12 cellular contexts compared by ENCODE assay signal in genomic region chr15:70491641-70492040, GRCh38.
A peak's percentile ranks its signal among the peaks of the same experiment; 100 is the strongest.
DNase-seq lines count a peak whose midpoint lies in the region; ATAC-seq and TF ChIP-seq lines count a peak whose summit lies in the region.
"Had no signal": no experiment of that assay in that cellular context is flagged by ENCODE, and none has a peak within 500 bp of the region (broad histone marks: within the 10 kb centered on the region; RNA-seq: fewer than 3 reads in every experiment).

No MANE protein-coding gene starts in this region.

- H3K4me3 ChIP-seq in CD4-positive, CD25-positive, alpha-beta regulatory T cell (ENCODE audit: low read depth, low read length) = peak overlapping the region; percentile 59
- H3K4me3 ChIP-seq in HEK293 (ENCODE audit: low read depth, low read length) = no peak overlapping the region
- H3K4me3 ChIP-seq: ascending aorta, right lobe of liver had no signal

- H3K27ac Mint-ChIP-seq in CD4-positive, CD25-positive, alpha-beta regulatory T cell = peak overlapping the region; percentile 28 to 74 (median 59)
- H3K27ac Mint-ChIP-seq in T-helper 17 cell (peak overlapping the region; percentile 90), naive B cell (peak overlapping the region in 5 of 6 donors; percentile 59 to 92 (median 81))

- H3K36me3 ChIP-seq in CD4-positive, CD25-positive, alpha-beta regulatory T cell (ENCODE audit: control insufficient read depth, insufficient read depth, low read length) = no peaks in the 10 kb centered on the region
- H3K36me3 ChIP-seq in HEK293 (ENCODE audit: control insufficient read depth in 2 of 2, insufficient read depth in 1 of 2, low read length in 2 of 2) = no peaks in the 10 kb centered on the region
- H3K36me3 ChIP-seq: ascending aorta, right lobe of liver had no signal

- POLR2A ChIA-PET in HEK293 (lab: Yijun Ruan, JAX) = interaction anchor here (0.8 to 3.0 kb wide), 5 partner anchors 14 to 394 kb away, joined by 3 to 17 read pairs (median 3); partner anchors contain the start of gene TLE3

- H3K36me3 Mint-ChIP-seq in CD4-positive, CD25-positive, alpha-beta regulatory T cell = no peaks in the 10 kb centered on the region
- H3K36me3 Mint-ChIP-seq in T-helper 17 cell (ENCODE audit: low read depth) (no peaks in the 10 kb centered on the region), naive B cell (no peaks in the 10 kb centered on the region)

- H3K9me3 ChIP-seq in CD4-positive, CD25-positive, alpha-beta regulatory T cell (ENCODE audit: control insufficient read depth in 2 of 2, low read length in 2 of 2) = no peaks in the 10 kb centered on the region
- H3K9me3 ChIP-seq in HEK293 (ENCODE audit: control insufficient read depth, insufficient read depth, low read depth, low read length) (no peaks in the 10 kb centered on the region), T-helper 17 cell (ENCODE audit: control insufficient read depth, low read length, poor library complexity, severe bottlenecking) (no peaks in the 10 kb centered on the region)
- H3K9me3 ChIP-seq: ascending aorta, right lobe of liver had no signal

- no peak for TF ChIP-seq CTCF in HEK293 (tag by site-specific recombination; IDR thresholded peaks at IDR 0.05)

- H3K9me3 Mint-ChIP-seq in CD4-positive, CD25-positive, alpha-beta regulatory T cell = peaks cover 0 to 1% (median 0%) of the 10 kb centered on the region in 7 donors
- no peaks in the 10 kb centered on the region for H3K9me3 Mint-ChIP-seq in naive B cell

- no peak overlapping the region for H3K27ac ChIP-seq in CD4-positive, CD25-positive, alpha-beta regulatory T cell (ENCODE audit: insufficient read depth, low read length, poor library complexity, severe bottlenecking)
- H3K27ac ChIP-seq in HEK293 (ENCODE audit: extremely low read depth, low read depth, low read length) = peak overlapping the region; percentile 94; the same call in 1 of the 2 replicates
- H3K27ac ChIP-seq: ascending aorta, right lobe of liver had no signal

- DNase-seq in CD4-positive, CD25-positive, alpha-beta regulatory T cell = no peak
- DNase-seq in T-helper 17 cell (no peak), naive B cell (no peak), HuH-7.5 (ENCODE audit: low spot score) (no peak), hippocampal formation (lab: John Stamatoyannopoulos, UW) (no peak)
- DNase-seq: NCI-H1092 treated with DMSO at 0.1 percent for 48 hours, NCI-H345, right lobe of liver, substantia nigra had no signal

- no peaks in the 10 kb centered on the region for H3K27me3 ChIP-seq in CD4-positive, CD25-positive, alpha-beta regulatory T cell (ENCODE audit: control insufficient read depth, insufficient read depth, low read length)
- H3K27me3 ChIP-seq: ascending aorta, right lobe of liver had no signal

- H3K4me1 Mint-ChIP-seq in CD4-positive, CD25-positive, alpha-beta regulatory T cell = peaks cover 15 to 82% (median 38%) of the 10 kb centered on the region in 4 donors
- H3K4me1 Mint-ChIP-seq in T-helper 17 cell (peaks cover 78% of the 10 kb centered on the region), naive B cell (peaks cover 63 to 83% (median 71%) of the 10 kb centered on the region in 3 donors)

- H3K4me3 Mint-ChIP-seq in CD4-positive, CD25-positive, alpha-beta regulatory T cell = peak overlapping the region; percentile 76 to 80 (median 78)
- peak overlapping the region; percentile 87 for H3K4me3 Mint-ChIP-seq in T-helper 17 cell
- peak overlapping the region in 7 of 8 donors; percentile 56 to 86 (median 81) for H3K4me3 Mint-ChIP-seq in naive B cell

- CTCF ChIA-PET in HEK293 (lab: Yijun Ruan, JAX) = interaction anchor here (0.6 to 6.9 kb wide), 4 partner anchors 15 to 500 kb away, joined by 3 to 181 read pairs (median 4); no protein-coding TSS in a partner anchor

- peaks cover 24% of the 10 kb centered on the region for H3K27me3 Mint-ChIP-seq in CD4-positive, CD25-positive, alpha-beta regulatory T cell
- H3K27me3 Mint-ChIP-seq in T-helper 17 cell (peaks cover 14% of the 10 kb centered on the region), naive B cell (peaks cover 0 to 16% (median 10%) of the 10 kb centered on the region in 3 donors)

- H3K4me1 ChIP-seq in CD4-positive, CD25-positive, alpha-beta regulatory T cell (ENCODE audit: control insufficient read depth, insufficient read depth, low read length, poor library complexity, severe bottlenecking) = peaks cover 40% of the 10 kb centered on the region
- H3K4me1 ChIP-seq in HEK293 (ENCODE audit: control insufficient read depth, insufficient read depth, low read length) = peaks cover 40% of the 10 kb centered on the region
- H3K4me1 ChIP-seq: ascending aorta had no signal

- ATAC-seq in CD4-positive, CD25-positive, alpha-beta regulatory T cell (ENCODE audit: low read depth in 2 of 2) = no peak
- no peak for ATAC-seq in T-helper 17 cell
- no peak for ATAC-seq in naive B cell (ENCODE audit: low read depth in 2 of 2)
- ATAC-seq in HG03045 (IDR thresholded peaks at IDR 0.05; ENCODE audit: unreplicated experiment) = no peak

TF ChIP-seq in HEK293, 187 proteins besides CTCF, POLR2A, EP300 and RAD21 (continues in another document):
- TF ChIP-seq ZNF704 (tag by site-specific recombination; IDR thresholded peaks at IDR 0.05) (no peak), ZNF488 (tag by site-specific recombination; IDR thresholded peaks at IDR 0.05) (no peak), GLIS2 (tag by site-specific recombination; IDR thresholded peaks at IDR 0.05) (no peak), TSHZ1 (tag by site-specific recombination; IDR thresholded peaks at IDR 0.05; ENCODE audit: borderline replicate concordance) (no peak), ZNF529 (tag by site-specific recombination; IDR thresholded peaks at IDR 0.05; ENCODE audit: insufficient replicate concordance) (no peak), ZNF473 (tag by site-specific recombination; IDR thresholded peaks at IDR 0.05) (no peak), ZNF692 (tag by site-specific recombination; IDR thresholded peaks at IDR 0.05) (no peak), ZNF514 (tag by site-specific recombination; IDR thresholded peaks at IDR 0.05) (no peak), ZNF10 (tag by site-specific recombination; IDR thresholded peaks at IDR 0.05) (no peak), MYNN (tag by site-specific recombination; IDR thresholded peaks at IDR 0.05; ENCODE audit: borderline replicate concordance) (no peak)
